ENCODE assay signal across 3 cellular contexts in the genomic region with DNA sequence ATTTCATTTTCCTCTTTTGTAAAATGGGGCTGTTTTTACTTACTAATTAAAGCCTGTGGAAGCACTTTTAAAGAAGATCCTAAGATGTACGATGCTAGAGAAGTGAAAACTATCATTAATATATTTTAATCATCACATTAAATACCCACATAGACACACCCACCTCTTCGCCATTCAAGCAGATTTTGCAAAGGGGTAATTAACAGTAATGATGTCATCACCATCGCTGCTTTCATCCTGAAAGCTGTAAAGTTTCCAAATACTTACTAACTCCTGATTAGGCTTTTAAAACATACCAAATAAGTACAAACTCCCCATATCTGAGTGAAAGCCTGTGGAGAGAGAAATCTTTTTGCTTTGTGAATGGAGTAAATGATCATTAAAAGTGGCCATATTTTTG.
A peak's percentile ranks its signal among the peaks of the same experiment; 100 is the strongest.
TF ChIP-seq lines count a peak whose summit lies in the region.

No MANE protein-coding gene starts in this region.

TF ChIP-seq in A549, 52 proteins besides CTCF, POLR2A, EP300 and RAD21:
- TF ChIP-seq GATA3 (IDR thresholded peaks at IDR 0.05; ENCODE audit: borderline replicate concordance) = no peak
- TF ChIP-seq RNF2 (IDR thresholded peaks at IDR 0.05; ENCODE audit: borderline replicate concordance, low read depth) = no peak
- no peak for TF ChIP-seq NPAS2 (CRISPR knock-in tag; IDR thresholded peaks at IDR 0.05; ENCODE audit: borderline replicate concordance)
- TF ChIP-seq SMC3 (IDR thresholded peaks at IDR 0.05) = no peak
- TF ChIP-seq CBX8 (IDR thresholded peaks at IDR 0.05) = no peak
- TF ChIP-seq MAZ (IDR thresholded peaks at IDR 0.05; ENCODE audit: borderline replicate concordance, low read depth, low read length) = no peak
- TF ChIP-seq HOXB5 (CRISPR knock-in tag; IDR thresholded peaks at IDR 0.05) = no peak
- TF ChIP-seq CEBPB (IDR thresholded peaks at IDR 0.05) = no peak
- TF ChIP-seq ZSCAN20 (CRISPR knock-in tag; IDR thresholded peaks at IDR 0.05) = no peak
- TF ChIP-seq BHLHE40 (IDR thresholded peaks at IDR 0.05; ENCODE audit: low read depth, low read length) = no peak
- no peak for TF ChIP-seq ESRRA (IDR thresholded peaks at IDR 0.05; ENCODE audit: borderline replicate concordance, low read length)
- TF ChIP-seq NFE2L2 (conservative IDR thresholded peaks at IDR 0.05; ENCODE audit: low read length) = no peak
- TF ChIP-seq, protein P1, sequence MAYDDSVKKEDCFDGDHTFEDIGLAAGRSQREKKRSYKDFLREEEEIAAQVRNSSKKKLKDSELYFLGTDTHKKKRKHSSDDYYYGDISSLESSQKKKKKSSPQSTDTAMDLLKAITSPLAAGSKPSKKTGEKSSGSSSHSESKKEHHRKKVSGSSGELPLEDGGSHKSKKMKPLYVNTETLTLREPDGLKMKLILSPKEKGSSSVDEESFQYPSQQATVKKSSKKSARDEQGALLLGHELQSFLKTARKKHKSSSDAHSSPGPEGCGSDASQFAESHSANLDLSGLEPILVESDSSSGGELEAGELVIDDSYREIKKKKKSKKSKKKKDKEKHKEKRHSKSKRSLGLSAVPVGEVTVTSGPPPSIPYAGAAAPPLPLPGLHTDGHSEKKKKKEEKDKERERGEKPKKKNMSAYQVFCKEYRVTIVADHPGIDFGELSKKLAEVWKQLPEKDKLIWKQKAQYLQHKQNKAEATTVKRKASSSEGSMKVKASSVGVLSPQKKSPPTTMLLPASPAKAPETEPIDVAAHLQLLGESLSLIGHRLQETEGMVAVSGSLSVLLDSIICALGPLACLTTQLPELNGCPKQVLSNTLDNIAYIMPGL (CRISPR knock-in tag; IDR thresholded peaks at IDR 0.05; ENCODE audit: borderline replicate concordance) = no peak
- no peak for TF ChIP-seq EHF (CRISPR knock-in tag; IDR thresholded peaks at IDR 0.05)
- no peak for TF ChIP-seq JUN (IDR thresholded peaks at IDR 0.05)
- TF ChIP-seq, protein P2, sequence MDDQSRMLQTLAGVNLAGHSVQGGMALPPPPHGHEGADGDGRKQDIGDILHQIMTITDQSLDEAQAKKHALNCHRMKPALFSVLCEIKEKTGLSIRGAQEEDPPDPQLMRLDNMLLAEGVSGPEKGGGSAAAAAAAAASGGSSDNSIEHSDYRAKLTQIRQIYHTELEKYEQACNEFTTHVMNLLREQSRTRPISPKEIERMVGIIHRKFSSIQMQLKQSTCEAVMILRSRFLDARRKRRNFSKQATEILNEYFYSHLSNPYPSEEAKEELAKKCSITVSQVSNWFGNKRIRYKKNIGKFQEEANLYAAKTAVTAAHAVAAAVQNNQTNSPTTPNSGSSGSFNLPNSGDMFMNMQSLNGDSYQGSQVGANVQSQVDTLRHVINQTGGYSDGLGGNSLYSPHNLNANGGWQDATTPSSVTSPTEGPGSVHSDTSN (IDR thresholded peaks at IDR 0.05) = no peak
- TF ChIP-seq RARB (CRISPR knock-in tag; IDR thresholded peaks at IDR 0.05) = no peak
TF ChIP-seq in A549: peak in this region for 0.

TF ChIP-seq in HEK293, 187 proteins besides CTCF, POLR2A, EP300 and RAD21 (continues in another document):
- TF ChIP-seq, protein P3, sequence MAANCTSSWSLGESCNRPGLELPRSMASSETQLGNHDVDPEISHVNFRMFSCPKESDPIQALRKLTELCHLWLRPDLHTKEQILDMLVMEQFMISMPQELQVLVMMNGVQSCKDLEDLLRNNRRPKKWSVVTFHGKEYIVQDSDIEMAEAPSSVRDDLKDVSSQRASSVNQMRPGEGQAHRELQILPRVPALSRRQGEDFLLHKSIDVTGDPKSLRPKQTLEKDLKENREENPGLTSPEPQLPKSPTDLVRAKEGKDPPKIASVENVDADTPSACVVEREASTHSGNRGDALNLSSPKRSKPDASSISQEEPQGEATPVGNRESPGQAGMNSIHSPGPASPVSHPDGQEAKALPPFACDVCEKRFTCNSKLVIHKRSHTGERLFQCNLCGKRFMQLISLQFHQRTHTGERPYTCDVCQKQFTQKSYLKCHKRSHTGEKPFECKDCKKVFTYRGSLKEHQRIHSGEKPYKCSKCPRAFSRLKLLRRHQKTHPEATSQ (tag by site-specific recombination; IDR thresholded peaks at IDR 0.05) = no peak
- TF ChIP-seq, protein P4, sequence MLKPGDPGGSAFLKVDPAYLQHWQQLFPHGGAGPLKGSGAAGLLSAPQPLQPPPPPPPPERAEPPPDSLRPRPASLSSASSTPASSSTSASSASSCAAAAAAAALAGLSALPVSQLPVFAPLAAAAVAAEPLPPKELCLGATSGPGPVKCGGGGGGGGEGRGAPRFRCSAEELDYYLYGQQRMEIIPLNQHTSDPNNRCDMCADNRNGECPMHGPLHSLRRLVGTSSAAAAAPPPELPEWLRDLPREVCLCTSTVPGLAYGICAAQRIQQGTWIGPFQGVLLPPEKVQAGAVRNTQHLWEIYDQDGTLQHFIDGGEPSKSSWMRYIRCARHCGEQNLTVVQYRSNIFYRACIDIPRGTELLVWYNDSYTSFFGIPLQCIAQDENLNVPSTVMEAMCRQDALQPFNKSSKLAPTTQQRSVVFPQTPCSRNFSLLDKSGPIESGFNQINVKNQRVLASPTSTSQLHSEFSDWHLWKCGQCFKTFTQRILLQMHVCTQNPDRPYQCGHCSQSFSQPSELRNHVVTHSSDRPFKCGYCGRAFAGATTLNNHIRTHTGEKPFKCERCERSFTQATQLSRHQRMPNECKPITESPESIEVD (tag by site-specific recombination; IDR thresholded peaks at IDR 0.05) = peak; percentile 57
- TF ChIP-seq KLF8 (tag by site-specific recombination; IDR thresholded peaks at IDR 0.05) = 0 out of 2 replicates have a peak, but pooled peaks have one; percentile 32
- no peak for TF ChIP-seq ZNF658 (tag by site-specific recombination; IDR thresholded peaks at IDR 0.05)
- TF ChIP-seq SP7 (tag by site-specific recombination; IDR thresholded peaks at IDR 0.05) = peak; percentile 87
- no peak for TF ChIP-seq ZSCAN30 (tag by site-specific recombination; IDR thresholded peaks at IDR 0.05)
- TF ChIP-seq ZNF701 (tag by site-specific recombination; IDR thresholded peaks at IDR 0.05) = no peak
- TF ChIP-seq ZNF768 (tag by site-specific recombination; IDR thresholded peaks at IDR 0.05) = no peak
- TF ChIP-seq ZNF837 (tag by site-specific recombination; IDR thresholded peaks at IDR 0.05) = no peak
- TF ChIP-seq, protein P5, sequence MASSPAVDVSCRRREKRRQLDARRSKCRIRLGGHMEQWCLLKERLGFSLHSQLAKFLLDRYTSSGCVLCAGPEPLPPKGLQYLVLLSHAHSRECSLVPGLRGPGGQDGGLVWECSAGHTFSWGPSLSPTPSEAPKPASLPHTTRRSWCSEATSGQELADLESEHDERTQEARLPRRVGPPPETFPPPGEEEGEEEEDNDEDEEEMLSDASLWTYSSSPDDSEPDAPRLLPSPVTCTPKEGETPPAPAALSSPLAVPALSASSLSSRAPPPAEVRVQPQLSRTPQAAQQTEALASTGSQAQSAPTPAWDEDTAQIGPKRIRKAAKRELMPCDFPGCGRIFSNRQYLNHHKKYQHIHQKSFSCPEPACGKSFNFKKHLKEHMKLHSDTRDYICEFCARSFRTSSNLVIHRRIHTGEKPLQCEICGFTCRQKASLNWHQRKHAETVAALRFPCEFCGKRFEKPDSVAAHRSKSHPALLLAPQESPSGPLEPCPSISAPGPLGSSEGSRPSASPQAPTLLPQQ (tag by site-specific recombination; IDR thresholded peaks at IDR 0.05) = peak; percentile 49; the same call in 1 of the 2 replicates
- peak; percentile 53; the same call in 1 of the 2 replicates for TF ChIP-seq ZBTB21 (tag by site-specific recombination; IDR thresholded peaks at IDR 0.05)
- TF ChIP-seq ZFP69B (tag by site-specific recombination; IDR thresholded peaks at IDR 0.05) = peak; percentile 64
- TF ChIP-seq SCRT1 (tag by site-specific recombination; IDR thresholded peaks at IDR 0.05; ENCODE audit: borderline replicate concordance) = no peak
- TF ChIP-seq TRIM28 (IDR thresholded peaks at IDR 0.05; ENCODE audit: borderline replicate concordance, low read length) = no peak
- no peak for TF ChIP-seq ZNF560 (tag by site-specific recombination; IDR thresholded peaks at IDR 0.05; ENCODE audit: borderline replicate concordance)
- peak; percentile 68 for TF ChIP-seq KLF9 (tag by site-specific recombination; IDR thresholded peaks at IDR 0.05; ENCODE audit: low read depth)
- TF ChIP-seq, protein P6, sequence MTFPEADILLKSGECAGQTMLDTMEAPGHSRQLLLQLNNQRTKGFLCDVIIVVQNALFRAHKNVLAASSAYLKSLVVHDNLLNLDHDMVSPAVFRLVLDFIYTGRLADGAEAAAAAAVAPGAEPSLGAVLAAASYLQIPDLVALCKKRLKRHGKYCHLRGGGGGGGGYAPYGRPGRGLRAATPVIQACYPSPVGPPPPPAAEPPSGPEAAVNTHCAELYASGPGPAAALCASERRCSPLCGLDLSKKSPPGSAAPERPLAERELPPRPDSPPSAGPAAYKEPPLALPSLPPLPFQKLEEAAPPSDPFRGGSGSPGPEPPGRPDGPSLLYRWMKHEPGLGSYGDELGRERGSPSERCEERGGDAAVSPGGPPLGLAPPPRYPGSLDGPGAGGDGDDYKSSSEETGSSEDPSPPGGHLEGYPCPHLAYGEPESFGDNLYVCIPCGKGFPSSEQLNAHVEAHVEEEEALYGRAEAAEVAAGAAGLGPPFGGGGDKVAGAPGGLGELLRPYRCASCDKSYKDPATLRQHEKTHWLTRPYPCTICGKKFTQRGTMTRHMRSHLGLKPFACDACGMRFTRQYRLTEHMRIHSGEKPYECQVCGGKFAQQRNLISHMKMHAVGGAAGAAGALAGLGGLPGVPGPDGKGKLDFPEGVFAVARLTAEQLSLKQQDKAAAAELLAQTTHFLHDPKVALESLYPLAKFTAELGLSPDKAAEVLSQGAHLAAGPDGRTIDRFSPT (tag by site-specific recombination; IDR thresholded peaks at IDR 0.05) = 0 out of 2 replicates have a peak, but pooled peaks have one; percentile 23

TF ChIP-seq in K562, 482 proteins besides CTCF, POLR2A, EP300 and RAD21:
- TF ChIP-seq FOXA3 (CRISPR knock-in tag; conservative IDR thresholded peaks at IDR 0.05 in 1 of 2, IDR thresholded peaks at IDR 0.05 in 1 of 2) = no peak
- TF ChIP-seq, protein P7, sequence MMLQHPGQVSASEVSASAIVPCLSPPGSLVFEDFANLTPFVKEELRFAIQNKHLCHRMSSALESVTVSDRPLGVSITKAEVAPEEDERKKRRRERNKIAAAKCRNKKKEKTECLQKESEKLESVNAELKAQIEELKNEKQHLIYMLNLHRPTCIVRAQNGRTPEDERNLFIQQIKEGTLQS (IDR thresholded peaks at IDR 0.05) = peak; percentile 32; the same call in 1 of the 2 replicates
- TF ChIP-seq, protein P7 (CRISPR knock-in tag; conservative IDR thresholded peaks at IDR 0.05) = no peak
